ENCODE assay signal across 16 cellular contexts in the genomic region with DNA sequence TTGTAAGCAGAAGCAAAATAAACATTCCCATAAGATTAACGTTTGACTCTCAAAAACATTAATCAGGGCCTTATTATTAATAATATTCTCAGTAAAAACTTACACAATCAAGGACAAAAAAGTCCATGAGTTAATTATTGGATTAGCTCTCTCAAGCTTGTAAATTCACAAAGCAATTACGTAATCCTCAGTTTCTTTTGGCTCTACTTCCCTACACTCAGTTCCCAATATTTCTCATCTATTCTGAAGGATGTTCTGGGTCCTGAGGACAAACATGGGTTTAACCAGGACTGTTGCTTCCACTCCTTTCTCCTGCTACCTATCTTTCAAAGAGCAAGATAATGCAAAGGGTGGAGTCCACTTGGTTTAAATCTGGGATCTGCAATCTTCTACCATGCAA.
"Had no signal": no experiment of that assay in that cellular context is flagged by ENCODE, and none has a peak within 500 bp of the region (broad histone marks: within the 10 kb centered on the region; RNA-seq: fewer than 3 reads in every experiment).

No MANE protein-coding gene starts in this region.

- H3K9me3 Mint-ChIP-seq: activated CD4-positive, alpha-beta memory T cell treated with anti-CD3 and anti-CD28 coated beads, Interleukin-2, amount 10 ng/mL, durations not matched to agents 7 days and 5 days; activated naive CD8-positive, alpha-beta T cell treated with anti-CD3 and anti-CD28 coated beads, Interleukin-2, amount 10 ng/mL, durations not matched to agents 7 days and 5 days; central memory CD8-positive, alpha-beta T cell; natural killer cell treated with Interleukin-12 subunit alpha and Interleukin-12 subunit beta and Interleukin-15 and Interleukin-18, amount 100 ng/mL, for 72 hours; stimulated activated naive CD8-positive, alpha-beta T cell treated with anti-CD3 and anti-CD28 coated beads, Interleukin-15, amount 100 ng/mL, for 72 hours had no signal

- H3K27ac Mint-ChIP-seq: activated CD4-positive, alpha-beta memory T cell treated with anti-CD3 and anti-CD28 coated beads, Interleukin-2, amount 10 ng/mL, durations not matched to agents 7 days and 5 days; activated CD4-positive, alpha-beta T cell treated with anti-CD3 and anti-CD28 coated beads for 36 hours; activated naive CD8-positive, alpha-beta T cell treated with anti-CD3 and anti-CD28 coated beads, Interleukin-2, amount 10 ng/mL, durations not matched to agents 7 days and 5 days; natural killer cell treated with Interleukin-12 subunit alpha and Interleukin-12 subunit beta and Interleukin-15 and Interleukin-18, amount 100 ng/mL, for 72 hours; stimulated activated naive CD8-positive, alpha-beta T cell treated with anti-CD3 and anti-CD28 coated beads, Interleukin-15, amount 100 ng/mL, for 72 hours had no signal

- H3K36me3 Mint-ChIP-seq: activated naive CD8-positive, alpha-beta T cell treated with anti-CD3 and anti-CD28 coated beads, Interleukin-2, amount 10 ng/mL, durations not matched to agents 7 days and 5 days; natural killer cell treated with Interleukin-12 subunit alpha and Interleukin-12 subunit beta and Interleukin-15 and Interleukin-18, amount 100 ng/mL, for 72 hours had no signal

- H3K9me3 ChIP-seq: testis had no signal

- H3K27me3 ChIP-seq: testis had no signal

- H3K27me3 Mint-ChIP-seq: activated CD4-positive, alpha-beta memory T cell treated with anti-CD3 and anti-CD28 coated beads, Interleukin-2, amount 10 ng/mL, durations not matched to agents 7 days and 5 days; activated CD4-positive, alpha-beta T cell treated with anti-CD3 and anti-CD28 coated beads for 36 hours; central memory CD8-positive, alpha-beta T cell; stimulated activated naive CD8-positive, alpha-beta T cell treated with anti-CD3 and anti-CD28 coated beads, Interleukin-15, amount 100 ng/mL, for 72 hours had no signal

- ATAC-seq: activated CD4-positive, alpha-beta T cell treated with anti-CD3 and anti-CD28 coated beads for 36 hours; left colon; natural killer cell treated with Interleukin-12 subunit alpha and Interleukin-12 subunit beta and Interleukin-15 and Interleukin-18, amount 100 ng/mL, for 72 hours; stimulated activated naive CD8-positive, alpha-beta T cell treated with anti-CD3 and anti-CD28 coated beads, Interleukin-15, amount 100 ng/mL, for 72 hours had no signal

- H3K4me3 ChIP-seq: testis had no signal

- H3K4me1 Mint-ChIP-seq: activated CD4-positive, alpha-beta memory T cell treated with anti-CD3 and anti-CD28 coated beads, Interleukin-2, amount 10 ng/mL, durations not matched to agents 7 days and 5 days; activated CD4-positive, alpha-beta T cell treated with anti-CD3 and anti-CD28 coated beads for 36 hours; central memory CD8-positive, alpha-beta T cell; stimulated activated naive CD8-positive, alpha-beta T cell treated with anti-CD3 and anti-CD28 coated beads, Interleukin-15, amount 100 ng/mL, for 72 hours had no signal

- H3K27ac ChIP-seq: testis, WERI-Rb-1 had no signal

- DNase-seq: activated CD4-positive, alpha-beta memory T cell treated with anti-CD3 and anti-CD28 coated beads, Interleukin-2, amount 10 ng/mL, durations not matched to agents 7 days and 5 days; activated CD4-positive, alpha-beta T cell treated with anti-CD3 and anti-CD28 coated beads for 36 hours; activated gamma-delta T cell treated with Interleukin-2 at 50 U/mL for 16 hours; activated naive CD8-positive, alpha-beta T cell treated with anti-CD3 and anti-CD28 coated beads, Interleukin-2, amount 10 ng/mL, durations not matched to agents 7 days and 5 days; activated T-cell treated with anti-CD3 and anti-CD28 coated beads, Interleukin-2, amount 50 U/mL, for 48 hours; effector memory CD4-positive, alpha-beta T cell; hypothalamus; left colon; stimulated activated CD4-positive, alpha-beta T cell treated with anti-CD3 and anti-CD28 coated beads, Interleukin-15, amount 100 ng/mL, for 24 hours; stimulated activated CD4-positive, alpha-beta T cell treated with anti-CD3 and anti-CD28 coated beads, Interleukin-4, amount 100 ng/mL, for 4 hours; stimulated activated naive CD8-positive, alpha-beta T cell treated with anti-CD3 and anti-CD28 coated beads, Interleukin-15, amount 100 ng/mL, for 72 hours; T1000; testis; WERI-Rb-1 had no signal

- H3K36me3 ChIP-seq: WERI-Rb-1 had no signal

- H3K4me3 Mint-ChIP-seq: activated CD4-positive, alpha-beta memory T cell treated with anti-CD3 and anti-CD28 coated beads, Interleukin-2, amount 10 ng/mL, durations not matched to agents 7 days and 5 days; activated CD4-positive, alpha-beta T cell treated with anti-CD3 and anti-CD28 coated beads for 36 hours; activated naive CD8-positive, alpha-beta T cell treated with anti-CD3 and anti-CD28 coated beads, Interleukin-2, amount 10 ng/mL, durations not matched to agents 7 days and 5 days; central memory CD8-positive, alpha-beta T cell; natural killer cell treated with Interleukin-12 subunit alpha and Interleukin-12 subunit beta and Interleukin-15 and Interleukin-18, amount 100 ng/mL, for 72 hours; stimulated activated naive CD8-positive, alpha-beta T cell treated with anti-CD3 and anti-CD28 coated beads, Interleukin-15, amount 100 ng/mL, for 72 hours had no signal
